Comparison of ENCODE assay signal across 1 cellular context in the genomic region with DNA sequence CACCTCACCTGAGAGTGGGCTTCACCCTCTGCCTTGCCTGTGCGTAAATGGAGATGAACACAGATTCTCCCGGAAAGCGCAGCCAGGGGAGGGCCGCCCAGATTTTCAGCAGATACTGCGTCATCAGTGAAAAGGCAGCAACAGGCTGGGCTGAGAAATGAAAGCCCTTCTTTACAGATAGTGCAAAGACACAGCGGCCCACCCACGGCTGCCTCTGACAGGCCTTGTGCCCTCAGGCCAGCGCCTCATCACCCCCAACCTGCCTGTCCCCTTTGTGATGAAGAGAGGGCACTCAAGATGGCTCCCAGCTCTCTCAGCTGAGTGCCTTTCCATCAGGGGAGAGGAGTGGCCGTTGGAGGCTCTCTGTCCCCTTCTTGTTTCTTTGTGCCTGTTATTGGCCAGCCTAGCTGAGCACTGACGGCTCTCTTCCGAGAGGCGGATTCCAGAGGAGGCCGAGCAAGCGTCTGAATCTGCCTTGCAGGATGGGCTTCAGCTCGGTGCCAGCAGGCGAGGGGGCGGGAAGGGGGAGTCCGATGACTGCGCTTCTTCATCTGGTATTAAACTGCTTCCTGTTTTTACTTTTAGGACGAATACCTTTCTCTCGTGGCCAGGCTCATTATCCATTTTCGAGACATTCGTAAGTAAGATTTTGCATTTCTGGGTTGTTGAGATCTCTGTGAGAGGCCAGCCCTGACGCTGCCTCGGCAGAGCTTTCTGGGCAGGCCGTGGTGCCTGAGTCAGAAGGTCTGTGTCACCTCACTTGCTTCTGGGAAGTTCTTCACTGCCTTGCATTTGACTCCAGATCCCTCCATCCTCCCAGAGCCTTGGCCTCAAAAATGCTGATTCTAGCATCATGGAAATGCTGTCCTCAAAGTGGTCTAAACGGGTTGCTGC.
TF ChIP-seq lines count a peak whose summit lies in the region.

No MANE protein-coding gene starts in this region.

TF ChIP-seq in HepG2, 621 proteins besides CTCF, POLR2A, EP300 and RAD21:
- no peak for TF ChIP-seq GLMP (CRISPR knock-in tag; IDR thresholded peaks at IDR 0.05; ENCODE audit: borderline replicate concordance)
- TF ChIP-seq HHEX (CRISPR knock-in tag; IDR thresholded peaks at IDR 0.05) = no peak
- no peak for TF ChIP-seq ZNF513 (CRISPR knock-in tag; conservative IDR thresholded peaks at IDR 0.05)
- no peak for TF ChIP-seq ZNF691 (CRISPR knock-in tag; IDR thresholded peaks at IDR 0.05; ENCODE audit: borderline replicate concordance, low read depth)
